Comparison of ENCODE assay signal across 8 cellular contexts in the genomic region with DNA sequence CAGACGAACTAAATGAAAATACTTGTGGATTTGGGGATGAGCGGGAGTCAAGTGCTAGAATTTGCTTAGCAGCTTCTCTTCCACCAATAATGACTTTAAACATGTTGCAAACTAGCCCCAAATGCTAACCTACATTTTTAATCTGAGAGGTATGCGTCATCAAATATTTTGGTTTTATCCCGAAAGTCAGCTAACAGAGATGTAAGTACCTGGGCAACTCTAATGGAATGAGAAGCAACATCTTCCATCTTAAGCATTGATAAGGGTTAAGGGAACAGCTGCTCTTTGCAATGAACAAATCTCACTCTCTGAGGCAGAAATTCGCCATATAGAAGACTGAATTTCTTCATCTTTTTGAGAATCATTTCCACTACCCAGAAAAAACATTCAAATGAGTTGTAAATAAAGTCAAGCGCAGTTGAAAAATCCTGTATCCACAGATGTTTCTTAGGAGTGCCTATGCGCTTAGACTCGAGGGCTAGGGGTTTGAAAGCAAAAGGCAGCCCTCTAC. TPM values are rescaled to one million over a fixed set of nuclear protein-coding genes. Genes with fewer than 3 reads are reported as not detected.
A peak's percentile ranks its signal among the peaks of the same experiment; 100 is the strongest.
DNase-seq lines count a peak whose midpoint lies in the region; TF ChIP-seq lines count a peak whose summit lies in the region.

No MANE protein-coding gene starts in this region.

- H3K4me1 Mint-ChIP-seq in neural crest cell: peaks cover 21% of the 10 kb centered on the region

- H3K9me3 Mint-ChIP-seq in neural crest cell: no peaks in the 10 kb centered on the region

- 58 to 59% methylated on average over 8 of the region's 8 CpGs for WGBS in ectodermal cell, 2 experiments

- H3K27me3 ChIP-seq in BLaER1 treated with 17β-estradiol and CSF1 and Interleukin-3, amounts not matched to agents 10 nM and 100 nM: no peaks in the 10 kb centered on the region
- H3K27me3 ChIP-seq in NT2/D1 (ENCODE audit: insufficient read depth, insufficient read length): peaks cover 9% of the 10 kb centered on the region
- peaks cover 12% of the 10 kb centered on the region for H3K27me3 ChIP-seq in ectodermal cell (ENCODE audit: control insufficient read depth, insufficient read depth, low read length, poor library complexity, severe bottlenecking)

- H3K4me1 ChIP-seq in BLaER1 treated with 17β-estradiol and CSF1 and Interleukin-3, amounts not matched to agents 10 nM and 100 nM: peaks cover 34 to 46% (median 39%) of the 10 kb centered on the region in 10 experiments
- H3K4me1 ChIP-seq in NT2/D1 (ENCODE audit: insufficient read depth, insufficient read length) (no peaks in the 10 kb centered on the region), ectodermal cell (ENCODE audit: control insufficient read depth, insufficient read depth, low read length) (peaks cover 16% of the 10 kb centered on the region)

- peaks cover 0 to 32% (median 23%) of the 10 kb centered on the region in 11 experiments; a peak in 11 of 22 replicates for H4K20me1 ChIP-seq in BLaER1 treated with 17β-estradiol and CSF1 and Interleukin-3, amounts not matched to agents 10 nM and 100 nM

- peak overlapping the region; percentile 91 for H3K4me3 Mint-ChIP-seq in neural crest cell

- no peaks in the 10 kb centered on the region for H3K36me3 Mint-ChIP-seq in neural crest cell (ENCODE audit: low read depth)

- H3K4me2 ChIP-seq in BLaER1 treated with 17β-estradiol and CSF1 and Interleukin-3, amounts not matched to agents 10 nM and 100 nM: peak overlapping the region; percentile 69 to 92 (median 84)

- H3K9me3 ChIP-seq in BLaER1 treated with 17β-estradiol and CSF1 and Interleukin-3, amounts not matched to agents 10 nM and 100 nM (replicated peaks in 1 of 11): no peaks in the 10 kb centered on the region
- no peaks in the 10 kb centered on the region for H3K9me3 ChIP-seq in NT2/D1 (ENCODE audit: insufficient read depth, low read length)
- no peaks in the 10 kb centered on the region for H3K9me3 ChIP-seq in ectodermal cell (ENCODE audit: control insufficient read depth, low read length)

- peak overlapping the region; percentile 47 to 100 (median 68); a peak in 21 of 22 replicates for H3K27ac ChIP-seq in BLaER1 treated with 17β-estradiol and CSF1 and Interleukin-3, amounts not matched to agents 10 nM and 100 nM
- peak overlapping the region; percentile 42 for H3K27ac ChIP-seq in ectodermal cell (ENCODE audit: insufficient read depth, low read depth, low read length, poor library complexity, severe bottlenecking)

- peaks cover 41% of the 10 kb centered on the region for H3K27me3 Mint-ChIP-seq in neural crest cell (ENCODE audit: low read depth)

- peak overlapping the region; percentile 43 to 77 (median 70); a peak in 21 of 22 replicates for H3K9ac ChIP-seq in BLaER1 treated with 17β-estradiol and CSF1 and Interleukin-3, amounts not matched to agents 10 nM and 100 nM
- no peak overlapping the region for H3K9ac ChIP-seq in NT2/D1 (ENCODE audit: insufficient read length, low read depth)

- peak overlapping the region; percentile 41 to 66 (median 53); a peak in 17 of 20 replicates for H3K4me3 ChIP-seq in BLaER1 treated with 17β-estradiol and CSF1 and Interleukin-3, amounts not matched to agents 10 nM and 100 nM
- H3K4me3 ChIP-seq in NT2/D1 (ENCODE audit: insufficient read length, low read depth): peak overlapping the region; percentile 25
- peak overlapping the region; percentile 21 for H3K4me3 ChIP-seq in ectodermal cell (ENCODE audit: insufficient read depth, low read depth, low read length)

- peak overlapping the region; percentile 89 for H3K27ac Mint-ChIP-seq in neural crest cell (ENCODE audit: unreplicated experiment)

- no peak for DNase-seq in NT2/D1 (ENCODE audit: low read depth, low spot score)
- no peak for DNase-seq in neural crest cell (ENCODE audit: low read depth, low spot score)
- DNase-seq in GM20000 (ENCODE audit: low spot score): no peak
- DNase-seq in stimulated activated CD4-positive, alpha-beta T cell treated with anti-CD3 and anti-CD28 coated beads, Interleukin-2, amount 100 ng/mL, for 24 hours: no peak
- no peak for DNase-seq in hepatic stellate cell (ENCODE audit: low spot score)
- no peak for DNase-seq in RPMI8226

- H3K36me3 ChIP-seq in BLaER1 treated with 17β-estradiol and CSF1 and Interleukin-3, amounts not matched to agents 10 nM and 100 nM: peaks cover 0 to 24% (median 17%) of the 10 kb centered on the region in 11 experiments; a peak in 17 of 22 replicates
- H3K36me3 ChIP-seq in NT2/D1 (ENCODE audit: insufficient read depth, insufficient read length, low read length): peaks cover 4% of the 10 kb centered on the region
- no peaks in the 10 kb centered on the region for H3K36me3 ChIP-seq in ectodermal cell (ENCODE audit: control insufficient read depth, insufficient read depth, low read length)

- no peak for TF ChIP-seq CTCF in neural crest cell (conservative IDR thresholded peaks at IDR 0.05)
- TF ChIP-seq CTCF in GM20000 (IDR thresholded peaks at IDR 0.05; ENCODE audit: extremely low read depth, missing control alignments): no peak

RNA-seq across cellular contexts. Expression of a gene that starts 0.9 kb away (rescaled TPM):
- 34.8 TPM for polyA plus RNA-seq in ectodermal cell (2013, experiment 1 of 4)
- 39.3 TPM for polyA plus RNA-seq in ectodermal cell (2013, experiment 2 of 4)
- polyA plus RNA-seq in ectodermal cell (2013, experiment 3 of 4): 35.0 TPM
- 39.4 TPM for polyA plus RNA-seq in ectodermal cell (2013, experiment 4 of 4)
- total RNA-seq in neural crest cell: 25.0 and 25.7 TPM in 2 replicates
